11 cellular contexts compared by ENCODE assay signal in the genomic region with DNA sequence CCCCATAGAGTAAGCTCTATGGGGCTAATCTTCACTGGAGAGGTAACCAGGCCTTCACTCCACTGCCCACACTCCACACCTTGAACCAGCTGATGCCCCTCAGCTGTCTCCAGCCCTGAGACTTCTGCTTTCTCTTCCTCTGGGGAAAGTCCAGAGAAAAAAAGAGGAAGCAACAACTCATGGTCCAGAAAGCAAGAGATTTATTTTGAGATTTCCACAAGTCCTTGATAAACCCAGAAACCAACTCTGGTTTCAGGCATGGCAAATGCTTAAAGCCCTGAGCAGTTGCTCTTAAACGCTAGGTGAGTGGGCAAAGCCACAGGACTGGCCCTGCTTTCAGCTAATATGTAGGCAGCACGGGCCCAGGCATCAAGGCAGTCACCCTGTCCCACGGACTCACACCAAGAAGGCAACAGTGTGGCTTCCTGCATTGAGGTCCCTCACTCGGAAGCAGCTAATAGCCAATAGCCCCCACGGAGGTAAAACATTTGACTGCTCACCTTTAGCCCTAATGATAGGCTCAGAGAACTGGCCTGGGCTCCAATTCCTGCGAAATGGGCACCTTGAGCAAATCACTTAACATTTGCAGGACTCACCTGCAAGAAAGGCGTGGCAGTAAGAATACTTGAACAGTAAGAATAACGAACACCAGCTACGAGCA. TPM values are rescaled to one million over a fixed set of nuclear protein-coding genes. Genes with fewer than 3 reads are reported as not detected.
DNase-seq lines count a peak whose midpoint lies in the region; ATAC-seq, FAIRE-seq and TF ChIP-seq lines count a peak whose summit lies in the region.
"Had no signal": no experiment of that assay in that cellular context is flagged by ENCODE, and none has a peak within 500 bp of the region (broad histone marks: within the 10 kb centered on the region; RNA-seq: fewer than 3 reads in every experiment).

No MANE protein-coding gene starts in this region.

- TF ChIP-seq CTCF in MM.1S (IDR thresholded peaks at IDR 0.05; ENCODE audit: low read length): no peak

- H3K36me3 ChIP-seq in MM.1S (replicated peaks; ENCODE audit: insufficient read depth, low read length) (no peaks in the 10 kb centered on the region), mucosa of rectum (ENCODE audit: control insufficient read depth in 2 of 2, insufficient read depth in 2 of 2, low read length in 2 of 2) (peaks cover 13 to 17% of the 10 kb centered on the region in 2 donors)

- peaks cover 11% of the 10 kb centered on the region for H3K79me2 ChIP-seq in MM.1S (ENCODE audit: low read length)

- no peak overlapping the region for H2AFZ ChIP-seq in MM.1S (ENCODE audit: low read length)

- H4K20me1 ChIP-seq in MM.1S (ENCODE audit: insufficient read depth, low read length): no peaks in the 10 kb centered on the region

- H3F3A ChIP-seq in MM.1S (ENCODE audit: insufficient read depth, low read length): peaks cover 10% of the 10 kb centered on the region; the same call in 1 of the 2 replicates

- H3K4me1 ChIP-seq in MM.1S (ENCODE audit: low read length) (peaks cover 10% of the 10 kb centered on the region; the same call in 1 of the 2 replicates), mucosa of rectum (ENCODE audit: control insufficient read depth in 2 of 2, insufficient read depth in 2 of 2, low read length in 2 of 2) (peaks cover 20 to 49% of the 10 kb centered on the region in 2 donors)

- H3K4me2 ChIP-seq in MM.1S (ENCODE audit: low read depth, low read length): no peak overlapping the region

- H3K27me3 ChIP-seq in MM.1S (replicated peaks; ENCODE audit: insufficient read depth, low read length): no peaks in the 10 kb centered on the region
- H3K27me3 ChIP-seq in mucosa of rectum (ENCODE audit: control insufficient read depth in 2 of 2, insufficient read depth in 2 of 2, low read length in 2 of 2): no peaks in the 10 kb centered on the region
- H3K27me3 ChIP-seq: dorsolateral prefrontal cortex had no signal

- H3K9me2 ChIP-seq in MM.1S (replicated peaks; ENCODE audit: insufficient read depth, low read length): no peaks in the 10 kb centered on the region

- FAIRE-seq in GM18507 (lab: Jason Lieb, UNC) (peak; percentile 90), urothelium cell line (lab: Jason Lieb, UNC) (no peak)

- H3K4me3 ChIP-seq in MM.1S (ENCODE audit: low read length): no peak overlapping the region
- peak overlapping the region in 1 of 2 donors; percentile 26 for H3K4me3 ChIP-seq in mucosa of rectum (ENCODE audit: low read length in 2 of 2)
- H3K4me3 ChIP-seq: dorsolateral prefrontal cortex, lung had no signal

- H3K9ac ChIP-seq in MM.1S (ENCODE audit: low read length): no peak overlapping the region
- H3K9ac ChIP-seq in mucosa of rectum (ENCODE audit: low read depth in 1 of 2, low read length in 2 of 2): no peak overlapping the region

- no peak for DNase-seq in GM18507 (ENCODE audit: extremely low spot score, insufficient read length, low read depth)
- no peak for DNase-seq in MM.1S
- no peak for DNase-seq in urothelium cell line (ENCODE audit: low spot score)
- no peak for DNase-seq in NCI-H510A (lab: John Stamatoyannopoulos, UW)
- no peak for DNase-seq in stimulated activated CD4-positive, alpha-beta T cell treated with anti-CD3 and anti-CD28 coated beads, Interleukin-12 subunit alpha, Interleukin-12 subunit beta, amount 100 ng/mL, for 4 hours
- no peak for DNase-seq in left lobe of liver (ENCODE audit: low spot score)
- DNase-seq: dorsolateral prefrontal cortex, NCI-H2029 treated with DMSO at 0.1 percent for 48 hours had no signal

- ATAC-seq in GM21786 (IDR thresholded peaks at IDR 0.05; ENCODE audit: unreplicated experiment) (peak; percentile 50), left lobe of liver (no peak)

- H3K27ac ChIP-seq in MM.1S (ENCODE audit: low read length) (peak overlapping the region; percentile 4; the same call in 1 of the 2 replicates), mucosa of rectum (ENCODE audit: low read depth in 2 of 2, low read length in 2 of 2) (peak overlapping the region; percentile 9 to 61)

- H3K9me3 ChIP-seq in MM.1S (replicated peaks; ENCODE audit: insufficient read depth, low read length) (no peaks in the 10 kb centered on the region), mucosa of rectum (ENCODE audit: control insufficient read depth in 2 of 2, low read length in 2 of 2) (no peaks in the 10 kb centered on the region)

RNA-seq across cellular contexts. Expression of gene CYB561A3, which starts 4.3 kb away (rescaled TPM):
- 37.9 TPM for total RNA-seq in left lobe of liver

RNA-seq across cellular contexts. Expression of gene TMEM138, which starts 4.8 kb away (rescaled TPM):
- total RNA-seq in left lobe of liver: 23.7 TPM

RNA-seq across cellular contexts. Expression of gene TKFC, which starts 24.3 kb away (rescaled TPM):
- 176 TPM for total RNA-seq in left lobe of liver

RNA-seq across cellular contexts. Expression of gene DDB1, which starts 24.5 kb away (rescaled TPM):
- total RNA-seq in left lobe of liver: 105 TPM

RNA-seq across cellular contexts. Expression of gene TMEM216, which starts 35.0 kb away (rescaled TPM):
- 1.7 TPM for total RNA-seq in left lobe of liver
